ENCODE assay signal across 1 cellular context in the genomic region with DNA sequence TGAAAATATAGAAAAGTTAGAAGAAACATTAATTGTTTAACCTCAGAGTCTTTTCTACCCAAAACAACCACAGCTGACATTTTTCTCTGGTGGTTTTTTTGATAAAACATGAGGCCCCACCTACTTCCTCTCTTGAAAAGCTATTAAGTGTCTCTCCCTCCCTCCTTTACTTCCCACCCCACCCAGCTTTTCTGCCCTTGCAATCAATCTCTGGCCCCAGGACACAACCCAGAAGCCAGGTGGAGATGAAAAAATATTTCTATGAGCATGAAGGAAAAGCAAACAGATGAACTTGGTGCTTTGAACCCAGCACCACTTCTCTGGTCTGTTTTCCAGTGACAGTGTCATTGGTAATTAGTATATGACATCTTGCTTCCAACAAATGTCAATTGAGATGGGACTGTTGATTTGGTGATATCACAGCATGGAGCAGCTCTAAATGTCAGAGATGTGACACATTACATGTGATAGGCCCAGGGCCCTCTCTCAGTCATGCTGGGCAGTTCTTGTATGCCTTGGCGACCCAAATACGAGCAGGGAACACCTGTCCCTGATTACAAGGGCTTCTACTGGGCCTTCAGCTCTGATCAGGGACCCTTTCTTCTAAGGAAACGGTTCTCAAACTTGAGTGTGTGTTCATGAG.
A peak's percentile ranks its signal among the peaks of the same experiment; 100 is the strongest.
TF ChIP-seq lines count a peak whose summit lies in the region.

No MANE protein-coding gene starts in this region.

TF ChIP-seq in GM12878, 131 proteins besides CTCF, POLR2A, EP300 and RAD21:
- TF ChIP-seq BHLHE40 (IDR thresholded peaks at IDR 0.05; ENCODE audit: borderline replicate concordance in 1 of 2, low read depth in 2 of 2, low read length in 1 of 2) (no peak), ZNF384 (IDR thresholded peaks at IDR 0.05; ENCODE audit: borderline replicate concordance, low read depth, low read length) (peak; percentile 37; the same call in 1 of the 2 replicates), ATF7 (IDR thresholded peaks at IDR 0.05; ENCODE audit: low read depth) (no peak), SPI1 (IDR thresholded peaks at IDR 0.05; ENCODE audit: borderline replicate concordance, insufficient read depth, low read depth, low read length) (peak; percentile 43; the same call in 1 of the 2 replicates), CREM (IDR thresholded peaks at IDR 0.05; ENCODE audit: low read depth) (no peak), RUNX3 (IDR thresholded peaks at IDR 0.05; ENCODE audit: low read length) (no peak), HDAC6 (IDR thresholded peaks at IDR 0.05; ENCODE audit: unreplicated experiment) (no peak)
- TF ChIP-seq, protein P1, sequence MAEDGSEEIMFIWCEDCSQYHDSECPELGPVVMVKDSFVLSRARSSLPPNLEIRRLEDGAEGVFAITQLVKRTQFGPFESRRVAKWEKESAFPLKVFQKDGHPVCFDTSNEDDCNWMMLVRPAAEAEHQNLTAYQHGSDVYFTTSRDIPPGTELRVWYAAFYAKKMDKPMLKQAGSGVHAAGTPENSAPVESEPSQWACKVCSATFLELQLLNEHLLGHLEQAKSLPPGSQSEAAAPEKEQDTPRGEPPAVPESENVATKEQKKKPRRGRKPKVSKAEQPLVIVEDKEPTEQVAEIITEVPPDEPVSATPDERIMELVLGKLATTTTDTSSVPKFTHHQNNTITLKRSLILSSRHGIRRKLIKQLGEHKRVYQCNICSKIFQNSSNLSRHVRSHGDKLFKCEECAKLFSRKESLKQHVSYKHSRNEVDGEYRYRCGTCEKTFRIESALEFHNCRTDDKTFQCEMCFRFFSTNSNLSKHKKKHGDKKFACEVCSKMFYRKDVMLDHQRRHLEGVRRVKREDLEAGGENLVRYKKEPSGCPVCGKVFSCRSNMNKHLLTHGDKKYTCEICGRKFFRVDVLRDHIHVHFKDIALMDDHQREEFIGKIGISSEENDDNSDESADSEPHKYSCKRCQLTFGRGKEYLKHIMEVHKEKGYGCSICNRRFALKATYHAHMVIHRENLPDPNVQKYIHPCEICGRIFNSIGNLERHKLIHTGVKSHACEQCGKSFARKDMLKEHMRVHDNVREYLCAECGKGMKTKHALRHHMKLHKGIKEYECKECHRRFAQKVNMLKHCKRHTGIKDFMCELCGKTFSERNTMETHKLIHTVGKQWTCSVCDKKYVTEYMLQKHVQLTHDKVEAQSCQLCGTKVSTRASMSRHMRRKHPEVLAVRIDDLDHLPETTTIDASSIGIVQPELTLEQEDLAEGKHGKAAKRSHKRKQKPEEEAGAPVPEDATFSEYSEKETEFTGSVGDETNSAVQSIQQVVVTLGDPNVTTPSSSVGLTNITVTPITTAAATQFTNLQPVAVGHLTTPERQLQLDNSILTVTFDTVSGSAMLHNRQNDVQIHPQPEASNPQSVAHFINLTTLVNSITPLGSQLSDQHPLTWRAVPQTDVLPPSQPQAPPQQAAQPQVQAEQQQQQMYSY (CRISPR knock-in tag; IDR thresholded peaks at IDR 0.05): no peak
- TF ChIP-seq, protein P2, sequence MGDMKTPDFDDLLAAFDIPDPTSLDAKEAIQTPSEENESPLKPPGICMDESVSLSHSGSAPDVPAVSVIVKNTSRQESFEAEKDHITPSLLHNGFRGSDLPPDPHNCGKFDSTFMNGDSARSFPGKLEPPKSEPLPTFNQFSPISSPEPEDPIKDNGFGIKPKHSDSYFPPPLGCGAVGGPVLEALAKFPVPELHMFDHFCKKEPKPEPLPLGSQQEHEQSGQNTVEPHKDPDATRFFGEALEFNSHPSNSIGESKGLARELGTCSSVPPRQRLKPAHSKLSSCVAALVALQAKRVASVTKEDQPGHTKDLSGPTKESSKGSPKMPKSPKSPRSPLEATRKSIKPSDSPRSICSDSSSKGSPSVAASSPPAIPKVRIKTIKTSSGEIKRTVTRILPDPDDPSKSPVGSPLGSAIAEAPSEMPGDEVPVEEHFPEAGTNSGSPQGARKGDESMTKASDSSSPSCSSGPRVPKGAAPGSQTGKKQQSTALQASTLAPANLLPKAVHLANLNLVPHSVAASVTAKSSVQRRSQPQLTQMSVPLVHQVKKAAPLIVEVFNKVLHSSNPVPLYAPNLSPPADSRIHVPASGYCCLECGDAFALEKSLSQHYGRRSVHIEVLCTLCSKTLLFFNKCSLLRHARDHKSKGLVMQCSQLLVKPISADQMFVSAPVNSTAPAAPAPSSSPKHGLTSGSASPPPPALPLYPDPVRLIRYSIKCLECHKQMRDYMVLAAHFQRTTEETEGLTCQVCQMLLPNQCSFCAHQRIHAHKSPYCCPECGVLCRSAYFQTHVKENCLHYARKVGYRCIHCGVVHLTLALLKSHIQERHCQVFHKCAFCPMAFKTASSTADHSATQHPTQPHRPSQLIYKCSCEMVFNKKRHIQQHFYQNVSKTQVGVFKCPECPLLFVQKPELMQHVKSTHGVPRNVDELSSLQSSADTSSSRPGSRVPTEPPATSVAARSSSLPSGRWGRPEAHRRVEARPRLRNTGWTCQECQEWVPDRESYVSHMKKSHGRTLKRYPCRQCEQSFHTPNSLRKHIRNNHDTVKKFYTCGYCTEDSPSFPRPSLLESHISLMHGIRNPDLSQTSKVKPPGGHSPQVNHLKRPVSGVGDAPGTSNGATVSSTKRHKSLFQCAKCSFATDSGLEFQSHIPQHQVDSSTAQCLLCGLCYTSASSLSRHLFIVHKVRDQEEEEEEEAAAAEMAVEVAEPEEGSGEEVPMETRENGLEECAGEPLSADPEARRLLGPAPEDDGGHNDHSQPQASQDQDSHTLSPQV (IDR thresholded peaks at IDR 0.05): no peak
- TF ChIP-seq, protein P3, sequence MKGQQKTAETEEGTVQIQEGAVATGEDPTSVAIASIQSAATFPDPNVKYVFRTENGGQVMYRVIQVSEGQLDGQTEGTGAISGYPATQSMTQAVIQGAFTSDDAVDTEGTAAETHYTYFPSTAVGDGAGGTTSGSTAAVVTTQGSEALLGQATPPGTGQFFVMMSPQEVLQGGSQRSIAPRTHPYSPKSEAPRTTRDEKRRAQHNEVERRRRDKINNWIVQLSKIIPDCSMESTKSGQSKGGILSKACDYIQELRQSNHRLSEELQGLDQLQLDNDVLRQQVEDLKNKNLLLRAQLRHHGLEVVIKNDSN (IDR thresholded peaks at IDR 0.05; ENCODE audit: borderline replicate concordance, extremely low read length, insufficient read depth, low read depth, low read length): no peak
